15 cellular contexts compared by ENCODE assay signal in genomic region chr6:148447521-148448230, GRCh38.
"Had no signal": no experiment of that assay in that cellular context is flagged by ENCODE, and none has a peak within 500 bp of the region (broad histone marks: within the 10 kb centered on the region; RNA-seq: fewer than 3 reads in every experiment).

No MANE protein-coding gene starts in this region.

- H3K9me3 ChIP-seq: ascending aorta, suprapubic skin, upper lobe of left lung had no signal

- H3K27ac ChIP-seq: ascending aorta, suprapubic skin had no signal

- H3K27ac Mint-ChIP-seq: activated CD4-positive, alpha-beta T cell treated with anti-CD3 and anti-CD28 coated beads, Interleukin-2, amount 10 ng/mL, durations not matched to agents 7 days and 5 days; natural killer cell had no signal

- H3K36me3 Mint-ChIP-seq: natural killer cell had no signal

- H3K4me3 ChIP-seq: ascending aorta, suprapubic skin, upper lobe of left lung had no signal

- H3K4me3 Mint-ChIP-seq: activated CD4-positive, alpha-beta T cell treated with anti-CD3 and anti-CD28 coated beads, Interleukin-2, amount 10 ng/mL, durations not matched to agents 7 days and 5 days; natural killer cell had no signal

- H3K27me3 ChIP-seq: ascending aorta, suprapubic skin, upper lobe of left lung had no signal

- H3K9me3 Mint-ChIP-seq: activated CD4-positive, alpha-beta T cell treated with anti-CD3 and anti-CD28 coated beads, Interleukin-2, amount 10 ng/mL, durations not matched to agents 7 days and 5 days; natural killer cell had no signal

- DNase-seq: activated naive CD4-positive, alpha-beta T cell treated with anti-CD3 and anti-CD28 coated beads, Interleukin-2, amount 50 U/mL, for 16 hours; cortex of kidney; effector CD8-positive, alpha-beta T cell; foreskin fibroblast; left cardiac atrium; natural killer cell; occipital lobe; posterior cingulate gyrus; stimulated activated naive CD8-positive, alpha-beta T cell treated with anti-CD3 and anti-CD28 coated beads, Interleukin-15, Interleukin-2, amounts not matched to agents 100 U/mL and 50 U/mL, for 24 hours; T1000; upper lobe of left lung had no signal

- ATAC-seq: activated CD4-positive, CD25-positive, alpha-beta regulatory T cell treated with anti-CD3 and anti-CD28 coated beads, Interleukin-2, amount 50 U/mL, for 24 hours; natural killer cell; stimulated activated naive CD8-positive, alpha-beta T cell treated with anti-CD3 and anti-CD28 coated beads, Interleukin-15, Interleukin-2, amounts not matched to agents 100 U/mL and 50 U/mL, for 24 hours had no signal
